Comparison of ENCODE assay signal across 12 cellular contexts in genomic region chr1:154193821-154194220, GRCh38. TPM values are rescaled to one million over a fixed set of nuclear protein-coding genes. Genes with fewer than 3 reads are reported as not detected.
DNase-seq lines count a peak whose midpoint lies in the region; ATAC-seq, FAIRE-seq and TF ChIP-seq lines count a peak whose summit lies in the region.
"Had no signal": no experiment of that assay in that cellular context is flagged by ENCODE, and none has a peak within 500 bp of the region (broad histone marks: within the 10 kb centered on the region; RNA-seq: fewer than 3 reads in every experiment).

No MANE protein-coding gene starts in this region.

- no peak overlapping the region for H3K23ac ChIP-seq in mesenchymal stem cell (ENCODE audit: low read length in 2 of 2)

- H3K36me3 Mint-ChIP-seq in astrocyte (ENCODE audit: low read depth, unreplicated experiment): peaks cover 2% of the 10 kb centered on the region
- peaks cover 2% of the 10 kb centered on the region for H3K36me3 Mint-ChIP-seq in activated CD4-positive, alpha-beta T cell treated with anti-CD3 and anti-CD28 coated beads, Interleukin-2, amount 10 ng/mL, durations not matched to agents 7 days and 5 days (ENCODE audit: low read depth)

- FAIRE-seq in astrocyte (lab: Jason Lieb, UNC): no peak
- FAIRE-seq: islet of Langerhans had no signal

- H3K4me2 ChIP-seq in astrocyte (ENCODE audit: low read length) (no peak overlapping the region), mesenchymal stem cell (ENCODE audit: low read length, poor library complexity, severe bottlenecking) (no peak overlapping the region)

- H2BK15ac ChIP-seq in mesenchymal stem cell (ENCODE audit: low read depth, poor library complexity, severe bottlenecking): no peak overlapping the region

- peak overlapping the region; percentile 9 for H4K91ac ChIP-seq in mesenchymal stem cell (ENCODE audit: low read length)

- peak overlapping the region; percentile 69 for H3K27ac Mint-ChIP-seq in astrocyte (ENCODE audit: unreplicated experiment)
- no peak overlapping the region for H3K27ac Mint-ChIP-seq in activated CD4-positive, alpha-beta T cell treated with anti-CD3 and anti-CD28 coated beads, Interleukin-2, amount 10 ng/mL, durations not matched to agents 7 days and 5 days

- H3K9me3 Mint-ChIP-seq in astrocyte (ENCODE audit: unreplicated experiment): peaks cover 2% of the 10 kb centered on the region
- H3K9me3 Mint-ChIP-seq in activated CD4-positive, alpha-beta T cell treated with anti-CD3 and anti-CD28 coated beads, Interleukin-2, amount 10 ng/mL, durations not matched to agents 7 days and 5 days: no peaks in the 10 kb centered on the region

- no peak for ATAC-seq in HG03342 (IDR thresholded peaks at IDR 0.05; ENCODE audit: unreplicated experiment)

- CTCF ChIA-PET in activated CD4-positive, alpha-beta T cell treated with anti-CD3 and anti-CD28 coated beads, Interleukin-2, amount 10 ng/mL, durations not matched to agents 7 days and 5 days (lab: Charles Lee): interaction anchor here (0.6 to 1.3 kb wide), 3 partner anchors 9 to 238 kb away, joined by 3 read pairs; no protein-coding TSS in a partner anchor

- H3K4me3 ChIP-seq in astrocyte (ENCODE audit: insufficient read depth, low read depth, low read length): no peak overlapping the region
- no peak overlapping the region for H3K4me3 ChIP-seq in mesenchymal stem cell (ENCODE audit: insufficient read depth in 1 of 2, low read depth in 1 of 2, low read length in 2 of 2)

- H4K8ac ChIP-seq in mesenchymal stem cell (ENCODE audit: low read length): no peak overlapping the region

- H3K79me1 ChIP-seq in mesenchymal stem cell (replicated peaks; ENCODE audit: low read length, poor library complexity, severe bottlenecking): no peaks in the 10 kb centered on the region

- DNase-seq in Daoy (ENCODE audit: low read depth) (peak; percentile 35), NCI-H2029 (lab: John Stamatoyannopoulos, UW) (peak; percentile 91), astrocyte (ENCODE audit: low read depth) (no peak), mesenchymal stem cell (no peak), hepatic stellate cell (ENCODE audit: low spot score) (no peak), NOMO-1 treated with DMSO at 0.1 percent for 48 hours (lab: John Stamatoyannopoulos, UW; ENCODE audit: unreplicated experiment) (no peak)
- no peak for DNase-seq in activated CD4-positive, alpha-beta T cell treated with anti-CD3 and anti-CD28 coated beads, Interleukin-2, amount 10 ng/mL, durations not matched to agents 7 days and 5 days
- DNase-seq: activated T-cell treated with anti-CD3 and anti-CD28 coated beads for 4 hours; occipital lobe; stimulated activated CD4-positive, alpha-beta T cell treated with anti-CD3 and anti-CD28 coated beads, Interleukin-4, amount 100 ng/mL, for 4 hours had no signal

- no peak overlapping the region for H2AK5ac ChIP-seq in mesenchymal stem cell (ENCODE audit: low read length, severe bottlenecking)

- H3K9ac ChIP-seq in astrocyte (ENCODE audit: low read length): no peak overlapping the region
- no peak overlapping the region for H3K9ac ChIP-seq in mesenchymal stem cell (ENCODE audit: low read length)

- H3K79me2 ChIP-seq in astrocyte (ENCODE audit: insufficient read depth, low read length): no peaks in the 10 kb centered on the region

- H3K9me3 ChIP-seq in astrocyte (ENCODE audit: insufficient read depth, low read depth, low read length) (no peaks in the 10 kb centered on the region), mesenchymal stem cell (ENCODE audit: control insufficient read depth, low read length) (no peaks in the 10 kb centered on the region)

- peaks cover 5% of the 10 kb centered on the region for H3K4me1 Mint-ChIP-seq in astrocyte (ENCODE audit: low read depth, unreplicated experiment)
- H3K4me1 Mint-ChIP-seq in activated CD4-positive, alpha-beta T cell treated with anti-CD3 and anti-CD28 coated beads, Interleukin-2, amount 10 ng/mL, durations not matched to agents 7 days and 5 days: peaks cover 5% of the 10 kb centered on the region

- no peak overlapping the region for H3K14ac ChIP-seq in mesenchymal stem cell (ENCODE audit: low read length in 2 of 2)

- POLR2A ChIA-PET in activated CD4-positive, alpha-beta T cell treated with anti-CD3 and anti-CD28 coated beads, Interleukin-2, amount 10 ng/mL, durations not matched to agents 7 days and 5 days (lab: Charles Lee): no interaction called here

- no peak overlapping the region for H3K4me3 Mint-ChIP-seq in astrocyte (ENCODE audit: unreplicated experiment)
- H3K4me3 Mint-ChIP-seq in activated CD4-positive, alpha-beta T cell treated with anti-CD3 and anti-CD28 coated beads, Interleukin-2, amount 10 ng/mL, durations not matched to agents 7 days and 5 days: no peak overlapping the region

- H4K20me1 ChIP-seq in astrocyte (ENCODE audit: insufficient read depth, low read length): no peaks in the 10 kb centered on the region

- TF ChIP-seq CTCF in astrocyte (IDR thresholded peaks at IDR 0.05; ENCODE audit: insufficient read depth, low read depth, low read length): no peak

- 87% methylated on average over 8 of the region's 8 CpGs for WGBS in mesenchymal stem cell

- no peak overlapping the region for H2BK120ac ChIP-seq in mesenchymal stem cell (ENCODE audit: low read depth, low read length)

- H2AFZ ChIP-seq in astrocyte (ENCODE audit: low read depth, low read length) (no peak overlapping the region), mesenchymal stem cell (ENCODE audit: low read depth, low read length) (no peak overlapping the region)

- H3K18ac ChIP-seq in mesenchymal stem cell (ENCODE audit: low read depth in 1 of 2, low read length in 2 of 2): no peak overlapping the region

- H3K4ac ChIP-seq in mesenchymal stem cell (ENCODE audit: low read depth in 1 of 2, low read length in 2 of 2): no peak overlapping the region

- peaks cover 28% of the 10 kb centered on the region for H3K27me3 ChIP-seq in astrocyte (ENCODE audit: insufficient read depth, low read length)
- peaks cover 31 to 45% of the 10 kb centered on the region in 2 experiments for H3K27me3 ChIP-seq in mesenchymal stem cell (ENCODE audit: control insufficient read depth in 1 of 2, insufficient read depth in 1 of 2, low read length in 2 of 2)

- peaks cover 5% of the 10 kb centered on the region for H3K4me1 ChIP-seq in astrocyte (ENCODE audit: insufficient read depth, low read length)
- H3K4me1 ChIP-seq in mesenchymal stem cell (ENCODE audit: control insufficient read depth, insufficient read depth, low read depth, low read length): no peaks in the 10 kb centered on the region

- H3K36me3 ChIP-seq in astrocyte (ENCODE audit: insufficient read depth, low read length) (no peaks in the 10 kb centered on the region), mesenchymal stem cell (ENCODE audit: control insufficient read depth in 1 of 2, insufficient read depth in 2 of 2, low read depth in 1 of 2, low read length in 2 of 2) (no peaks in the 10 kb centered on the region)

- H2BK12ac ChIP-seq in mesenchymal stem cell (ENCODE audit: low read length in 2 of 2): no peak overlapping the region

- no peak overlapping the region for H3K27ac ChIP-seq in astrocyte (ENCODE audit: low read depth, low read length)
- H3K27ac ChIP-seq in mesenchymal stem cell (ENCODE audit: low read length, poor library complexity, severe bottlenecking): no peak overlapping the region

- H2BK5ac ChIP-seq in mesenchymal stem cell (ENCODE audit: low read depth, low read length, poor library complexity, severe bottlenecking): no peak overlapping the region

- H3K27me3 Mint-ChIP-seq in astrocyte (ENCODE audit: low read depth, unreplicated experiment): peaks cover 37% of the 10 kb centered on the region
- H3K27me3 Mint-ChIP-seq in activated CD4-positive, alpha-beta T cell treated with anti-CD3 and anti-CD28 coated beads, Interleukin-2, amount 10 ng/mL, durations not matched to agents 7 days and 5 days: peaks cover 47% of the 10 kb centered on the region

RNA-seq across cellular contexts. Expression of gene TPM3, which starts 1.9 kb away (rescaled TPM):
- 1,219 and 1,519 TPM in 2 replicates for total RNA-seq in Daoy (2014; rRNA removed; shearing (Covaris generic))
- total RNA-seq in astrocyte: 600 and 687 TPM in 2 replicates
- 332 TPM for polyA plus RNA-seq in mesenchymal stem cell (2013, experiment 1 of 2)
- polyA plus RNA-seq in mesenchymal stem cell (2013, experiment 2 of 2): 336 TPM
- total RNA-seq in activated CD4-positive, alpha-beta T cell treated with anti-CD3 and anti-CD28 coated beads, Interleukin-2, amount 10 ng/mL, durations not matched to agents 7 days and 5 days: 100 to 1,000 TPM; 781 to 902 TPM

RNA-seq across cellular contexts. Expression of gene CFAP141, which starts 12.3 kb away (rescaled TPM):
- not detected in 2 replicates for total RNA-seq in Daoy (2014; rRNA removed; shearing (Covaris generic))
- not detected in 2 replicates for total RNA-seq in astrocyte
- not detected for polyA plus RNA-seq in mesenchymal stem cell (2013, experiment 1 of 2)
- polyA plus RNA-seq in mesenchymal stem cell (2013, experiment 2 of 2): not detected
- total RNA-seq in activated CD4-positive, alpha-beta T cell treated with anti-CD3 and anti-CD28 coated beads, Interleukin-2, amount 10 ng/mL, durations not matched to agents 7 days and 5 days: under 1 TPM in 1 of 2 experiments, not detected in 1; 0.65 TPM
- total RNA-seq: occipital lobe had no signal

RNA-seq across cellular contexts. Expression of gene UBAP2L, which starts 26.9 kb away (rescaled TPM):
- 98.6 and 105 TPM in 2 replicates for total RNA-seq in Daoy (2014; rRNA removed; shearing (Covaris generic))
- 203 and 218 TPM in 2 replicates for total RNA-seq in astrocyte
- polyA plus RNA-seq in mesenchymal stem cell (2013, experiment 1 of 2): 174 TPM
- 166 TPM for polyA plus RNA-seq in mesenchymal stem cell (2013, experiment 2 of 2)
- 100 to 1,000 TPM; 186 to 211 TPM for total RNA-seq in activated CD4-positive, alpha-beta T cell treated with anti-CD3 and anti-CD28 coated beads, Interleukin-2, amount 10 ng/mL, durations not matched to agents 7 days and 5 days

RNA-seq across cellular contexts. Expression of gene NUP210L, which starts 38.9 kb away (rescaled TPM):
- total RNA-seq in Daoy (2014; rRNA removed; shearing (Covaris generic)): not detected in 2 replicates
- 0.07 TPM in 1 of 2 replicates, not detected in the other for total RNA-seq in astrocyte
- 0.01 TPM for polyA plus RNA-seq in mesenchymal stem cell (2013, experiment 1 of 2)
- 0.01 TPM for polyA plus RNA-seq in mesenchymal stem cell (2013, experiment 2 of 2)
- total RNA-seq in activated CD4-positive, alpha-beta T cell treated with anti-CD3 and anti-CD28 coated beads, Interleukin-2, amount 10 ng/mL, durations not matched to agents 7 days and 5 days: under 1 TPM; 0.04 to 0.12 TPM

Comparison
In these comparisons a context has a peak if more than half of its experiments do, and no peak if none do; other contexts are left out.
1. DNase-seq: peak in Daoy (single experiment) and NCI-H2029 (single experiment); none in astrocyte (single experiment), mesenchymal stem cell (single experiment), hepatic stellate cell (single experiment), NOMO-1 treated with DMSO at 0.1 percent for 48 hours (single experiment) and activated CD4-positive, alpha-beta T cell treated with anti-CD3 and anti-CD28 coated beads, Interleukin-2, amount 10 ng/mL, durations not matched to agents 7 days and 5 days (single experiment).